In genomic region chr2:101349893-101350662, GRCh38 we compare ENCODE assay signal across 2 cellular contexts.
TF ChIP-seq lines count a peak whose summit lies in the region.

No MANE protein-coding gene starts in this region.

TF ChIP-seq in A549, 52 proteins besides CTCF, POLR2A, EP300 and RAD21:
- TF ChIP-seq FOSL2 (IDR thresholded peaks at IDR 0.05) (no peak), FOSL2 (CRISPR knock-in tag; IDR thresholded peaks at IDR 0.05) (no peak), RNF2 (IDR thresholded peaks at IDR 0.05; ENCODE audit: borderline replicate concordance, low read depth) (no peak), SMC3 (IDR thresholded peaks at IDR 0.05) (peak; percentile 44; the same call in 1 of the 3 replicates), NR3C1 (IDR thresholded peaks at IDR 0.05) (no peak), MAZ (IDR thresholded peaks at IDR 0.05; ENCODE audit: borderline replicate concordance, low read depth, low read length) (no peak), CBX2 (IDR thresholded peaks at IDR 0.05; ENCODE audit: borderline replicate concordance, low read depth) (no peak), MAX (IDR thresholded peaks at IDR 0.05) (no peak), E2F6 (IDR thresholded peaks at IDR 0.05; ENCODE audit: borderline replicate concordance, low read depth) (no peak)

TF ChIP-seq in GM12878, 131 proteins besides CTCF, POLR2A, EP300 and RAD21:
- TF ChIP-seq BCLAF1 (IDR thresholded peaks at IDR 0.05) (no peak), SMAD1 (IDR thresholded peaks at IDR 0.05; ENCODE audit: low read depth, partially characterized antibody) (no peak), IKZF1 (conservative IDR thresholded peaks at IDR 0.05) (no peak), RCOR1 (conservative IDR thresholded peaks at IDR 0.05; ENCODE audit: low read depth, low read length) (no peak), MXI1 (IDR thresholded peaks at IDR 0.05; ENCODE audit: low read depth, low read length) (no peak), BCL3 (IDR thresholded peaks at IDR 0.05; ENCODE audit: borderline replicate concordance, insufficient read depth, low read depth, low read length, poor library complexity, severe bottlenecking) (no peak), SREBF2 (IDR thresholded peaks at IDR 0.05; ENCODE audit: low read length) (no peak), IRF3 (IDR thresholded peaks at IDR 0.05) (no peak), CHD1 (IDR thresholded peaks at IDR 0.05; ENCODE audit: low read depth, low read length) (no peak), TCF3 (IDR thresholded peaks at IDR 0.05; ENCODE audit: borderline replicate concordance, insufficient read depth, low read depth, low read length) (no peak), RB1 (IDR thresholded peaks at IDR 0.05; ENCODE audit: borderline replicate concordance) (no peak), GABPA (IDR thresholded peaks at IDR 0.05; ENCODE audit: low read depth) (no peak), NRF1 (conservative IDR thresholded peaks at IDR 0.05; ENCODE audit: low read depth, low read length) (no peak), ELK1 (IDR thresholded peaks at IDR 0.05; ENCODE audit: low read depth, low read length) (no peak)
TF ChIP-seq in GM12878: peak in this region for 0.
